29 cellular contexts compared by ENCODE assay signal in the genomic region with DNA sequence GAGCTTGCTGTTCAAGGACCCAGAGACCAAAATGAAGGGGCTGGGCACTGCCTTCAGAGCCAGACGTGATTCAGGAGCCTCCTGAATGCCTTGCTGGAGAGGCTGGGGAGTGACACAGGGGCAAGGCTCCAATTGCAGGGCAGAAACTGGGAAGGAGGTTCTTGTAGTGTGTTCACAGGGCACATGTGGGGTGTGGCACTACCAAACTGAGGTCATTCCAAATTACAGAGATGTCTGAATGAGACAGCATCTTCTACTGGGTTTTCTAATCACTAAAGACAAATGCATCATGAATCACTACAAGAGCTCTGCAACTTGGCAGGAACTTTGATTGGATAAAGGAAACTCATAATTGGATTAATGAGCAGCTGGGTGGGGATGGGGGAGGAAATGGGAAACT. TPM values are rescaled to one million over a fixed set of nuclear protein-coding genes. Genes with fewer than 3 reads are reported as not detected.
"Had no signal": no experiment of that assay in that cellular context is flagged by ENCODE, and none has a peak within 500 bp of the region (broad histone marks: within the 10 kb centered on the region; RNA-seq: fewer than 3 reads in every experiment).

No MANE protein-coding gene starts in this region.

- H3K27ac ChIP-seq: left ventricle myocardium inferior, neural progenitor cell, neutrophil, parathyroid adenoma, psoas muscle, right atrium auricular region, right lobe of liver, skin epidermis, stomach, testis, thyroid gland, transverse colon, upper lobe of left lung, vagina had no signal

- H3K79me2 ChIP-seq: parathyroid adenoma had no signal

- H3K36me3 ChIP-seq: left ventricle myocardium inferior, neural progenitor cell, neutrophil, right atrium auricular region, right lobe of liver, stomach, thyroid gland, transverse colon, upper lobe of left lung, vagina had no signal

- H3K4me3 ChIP-seq: left ventricle myocardium inferior, lung, neural progenitor cell, psoas muscle, right atrium auricular region, right lobe of liver, skin epidermis, stomach, testis, thyroid gland, transverse colon, upper lobe of left lung, vagina had no signal

- H3K27me3 ChIP-seq: right atrium auricular region, right lobe of liver, testis, thyroid gland, upper lobe of left lung, vagina had no signal

- H3K9ac ChIP-seq: neural progenitor cell, parathyroid adenoma had no signal

- DNase-seq: hippocampal formation; islet precursor cell; left ventricle myocardium inferior; mesendoderm; naive B cell; natural killer cell; nephron progenitor cell; occipital lobe; psoas muscle; right lobe of liver; stimulated activated CD4-positive, alpha-beta T cell treated with anti-CD3 and anti-CD28 coated beads, Interleukin-12 subunit alpha, Interleukin-12 subunit beta, amount 100 ng/mL, for 4 hours; stimulated activated CD4-positive, alpha-beta T cell treated with anti-CD3 and anti-CD28 coated beads, Interleukin-15, amount 100 ng/mL, for 24 hours; stimulated activated CD4-positive, alpha-beta T cell treated with anti-CD3 and anti-CD28 coated beads, Interleukin-2, amount 100 ng/mL, for 24 hours; stimulated activated CD4-positive, alpha-beta T cell treated with anti-CD3 and anti-CD28 coated beads, Interleukin-4, amount 100 ng/mL, for 1 hour; stimulated activated naive B cell treated with anti-CD40 and anti-IgM and Interleukin-4, amounts not matched to agents 10 μg/mL and 1 μg/mL and 100 μg/mL, for 72 hours; stimulated activated naive CD8-positive, alpha-beta T cell treated with anti-CD3 and anti-CD28 coated beads, Interleukin-15, Interleukin-2, amounts not matched to agents 100 U/mL and 50 U/mL, for 24 hours; stomach; testis; thyroid gland; transverse colon; upper lobe of left lung had no signal

- H3K9me3 ChIP-seq: left ventricle myocardium inferior, neutrophil, psoas muscle, right atrium auricular region, right lobe of liver, stomach, testis, thyroid gland, transverse colon, upper lobe of left lung, vagina had no signal

- H3K4me2 ChIP-seq: neural progenitor cell had no signal

- H2AFZ ChIP-seq: neural progenitor cell, parathyroid adenoma had no signal

- H3K4me1 ChIP-seq: left ventricle myocardium inferior, parathyroid adenoma, psoas muscle, right atrium auricular region, right lobe of liver, stomach, testis, transverse colon, upper lobe of left lung, vagina had no signal

RNA-seq across cellular contexts. Expression of gene CRTAC1, which starts 17.8 kb away (rescaled TPM):
- total RNA-seq: mononuclear cell, natural killer cell had no signal
